ENCODE assay signal across 22 cellular contexts in the genomic region with DNA sequence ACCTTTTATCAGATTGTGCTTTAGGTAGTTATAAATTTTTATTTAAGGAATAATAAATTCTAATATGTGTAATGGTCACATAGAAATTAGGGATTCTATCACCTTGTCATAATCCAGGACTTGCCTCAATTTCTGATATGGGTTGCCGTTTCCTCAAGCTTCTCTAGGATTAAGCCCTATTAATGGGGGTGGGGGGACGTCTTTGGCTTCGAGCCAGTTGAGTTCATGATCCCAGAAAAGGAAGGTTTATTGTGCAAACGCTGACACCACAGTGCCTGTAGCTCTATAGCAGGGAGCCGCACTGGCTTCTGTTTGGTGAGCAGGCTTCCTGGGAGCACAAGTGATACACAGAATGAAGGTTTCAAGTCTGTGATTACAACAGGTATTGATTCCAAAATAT.
"Had no signal": no experiment of that assay in that cellular context is flagged by ENCODE, and none has a peak within 500 bp of the region (broad histone marks: within the 10 kb centered on the region; RNA-seq: fewer than 3 reads in every experiment).

No MANE protein-coding gene starts in this region.

- DNase-seq: KBM-7, NCI-H1048, NCI-H1105, NCI-H1436 treated with DMSO at 0.1 percent for 48 hours, NCI-H1694, NCI-H187 treated with DMSO at 0.1 percent for 48 hours, NCI-H2029 treated with DMSO at 0.1 percent for 48 hours, NCI-H2171 treated with DMSO at 0.1 percent for 48 hours, NCI-H226, NCI-H446, NCI-H510A, NCI-H524 treated with DMSO at 0.1 percent for 48 hours, NCI-H69, NCI-H774, RPMI8226, SHP77, SK-N-SH, SW 1271 had no signal

- H3K4me3 Mint-ChIP-seq: IgD-negative memory B cell had no signal

- H3K9me3 ChIP-seq: SK-N-SH had no signal

- H3K27ac ChIP-seq: HL-60 had no signal

- H3K9ac ChIP-seq: SK-N-SH had no signal

- H3K27ac Mint-ChIP-seq: IgD-negative memory B cell had no signal

- H3K9me3 Mint-ChIP-seq: IgD-negative memory B cell had no signal

- H3K4me2 ChIP-seq: SK-N-SH had no signal

- FAIRE-seq: HTR-8/SVneo, RCC 7860 had no signal
